ENCODE assay signal across 1 cellular context in the genomic region with DNA sequence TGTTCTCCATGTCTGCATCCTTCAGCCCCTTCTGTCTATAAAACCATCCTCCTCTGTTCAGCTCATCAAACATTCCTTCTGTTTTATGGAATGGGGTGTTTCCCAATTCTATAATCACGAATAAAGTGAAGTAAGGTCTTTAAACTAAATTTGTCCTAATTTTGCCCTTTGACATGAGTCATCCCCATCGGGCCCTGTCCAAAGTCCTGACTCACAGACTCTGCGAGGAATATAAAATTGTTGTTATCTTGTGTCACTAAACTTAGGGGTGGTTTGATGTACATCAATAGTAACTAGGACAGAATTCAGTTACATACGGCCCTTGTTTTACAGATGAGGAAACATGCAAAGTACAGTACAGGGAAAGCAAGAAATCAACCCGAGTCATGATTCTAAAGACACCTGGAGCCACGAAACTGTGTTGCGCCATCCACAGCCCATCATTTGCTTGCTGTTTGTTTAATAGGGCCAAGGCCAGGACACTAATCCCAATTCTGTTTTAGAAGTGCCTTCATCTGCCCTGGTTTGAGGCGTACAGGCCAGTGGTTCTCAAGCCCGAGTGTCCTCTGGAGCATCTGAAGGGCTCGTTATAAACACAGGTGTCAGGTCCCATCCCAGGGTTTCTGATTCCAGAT.
A peak's percentile ranks its signal among the peaks of the same experiment; 100 is the strongest.
TF ChIP-seq lines count a peak whose summit lies in the region.

No MANE protein-coding gene starts in this region.

TF ChIP-seq in liver, 16 proteins besides CTCF, POLR2A, EP300 and RAD21 (continued from another document):
- TF ChIP-seq, protein P1, sequence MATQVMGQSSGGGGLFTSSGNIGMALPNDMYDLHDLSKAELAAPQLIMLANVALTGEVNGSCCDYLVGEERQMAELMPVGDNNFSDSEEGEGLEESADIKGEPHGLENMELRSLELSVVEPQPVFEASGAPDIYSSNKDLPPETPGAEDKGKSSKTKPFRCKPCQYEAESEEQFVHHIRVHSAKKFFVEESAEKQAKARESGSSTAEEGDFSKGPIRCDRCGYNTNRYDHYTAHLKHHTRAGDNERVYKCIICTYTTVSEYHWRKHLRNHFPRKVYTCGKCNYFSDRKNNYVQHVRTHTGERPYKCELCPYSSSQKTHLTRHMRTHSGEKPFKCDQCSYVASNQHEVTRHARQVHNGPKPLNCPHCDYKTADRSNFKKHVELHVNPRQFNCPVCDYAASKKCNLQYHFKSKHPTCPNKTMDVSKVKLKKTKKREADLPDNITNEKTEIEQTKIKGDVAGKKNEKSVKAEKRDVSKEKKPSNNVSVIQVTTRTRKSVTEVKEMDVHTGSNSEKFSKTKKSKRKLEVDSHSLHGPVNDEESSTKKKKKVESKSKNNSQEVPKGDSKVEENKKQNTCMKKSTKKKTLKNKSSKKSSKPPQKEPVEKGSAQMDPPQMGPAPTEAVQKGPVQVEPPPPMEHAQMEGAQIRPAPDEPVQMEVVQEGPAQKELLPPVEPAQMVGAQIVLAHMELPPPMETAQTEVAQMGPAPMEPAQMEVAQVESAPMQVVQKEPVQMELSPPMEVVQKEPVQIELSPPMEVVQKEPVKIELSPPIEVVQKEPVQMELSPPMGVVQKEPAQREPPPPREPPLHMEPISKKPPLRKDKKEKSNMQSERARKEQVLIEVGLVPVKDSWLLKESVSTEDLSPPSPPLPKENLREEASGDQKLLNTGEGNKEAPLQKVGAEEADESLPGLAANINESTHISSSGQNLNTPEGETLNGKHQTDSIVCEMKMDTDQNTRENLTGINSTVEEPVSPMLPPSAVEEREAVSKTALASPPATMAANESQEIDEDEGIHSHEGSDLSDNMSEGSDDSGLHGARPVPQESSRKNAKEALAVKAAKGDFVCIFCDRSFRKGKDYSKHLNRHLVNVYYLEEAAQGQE (IDR thresholded peaks at IDR 0.05) = peak; percentile 96
- TF ChIP-seq RXRA (IDR thresholded peaks at IDR 0.05) (peak; percentile 82 to 85), JUND (IDR thresholded peaks at IDR 0.05) (peak; percentile 98), HNF4G (IDR thresholded peaks at IDR 0.05) (peak; percentile 58), FOXA2 (IDR thresholded peaks at IDR 0.05) (no peak), HNF4A (conservative IDR thresholded peaks at IDR 0.05) (peak; percentile 85 to 87), YY1 (IDR thresholded peaks at IDR 0.05) (no peak)
- TF ChIP-seq, protein P2, sequence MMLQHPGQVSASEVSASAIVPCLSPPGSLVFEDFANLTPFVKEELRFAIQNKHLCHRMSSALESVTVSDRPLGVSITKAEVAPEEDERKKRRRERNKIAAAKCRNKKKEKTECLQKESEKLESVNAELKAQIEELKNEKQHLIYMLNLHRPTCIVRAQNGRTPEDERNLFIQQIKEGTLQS (IDR thresholded peaks at IDR 0.05) = peak; percentile 93
- TF ChIP-seq, protein P3, sequence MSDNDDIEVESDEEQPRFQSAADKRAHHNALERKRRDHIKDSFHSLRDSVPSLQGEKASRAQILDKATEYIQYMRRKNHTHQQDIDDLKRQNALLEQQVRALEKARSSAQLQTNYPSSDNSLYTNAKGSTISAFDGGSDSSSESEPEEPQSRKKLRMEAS (IDR thresholded peaks at IDR 0.05) = peak; percentile 34
